In the genomic region with DNA sequence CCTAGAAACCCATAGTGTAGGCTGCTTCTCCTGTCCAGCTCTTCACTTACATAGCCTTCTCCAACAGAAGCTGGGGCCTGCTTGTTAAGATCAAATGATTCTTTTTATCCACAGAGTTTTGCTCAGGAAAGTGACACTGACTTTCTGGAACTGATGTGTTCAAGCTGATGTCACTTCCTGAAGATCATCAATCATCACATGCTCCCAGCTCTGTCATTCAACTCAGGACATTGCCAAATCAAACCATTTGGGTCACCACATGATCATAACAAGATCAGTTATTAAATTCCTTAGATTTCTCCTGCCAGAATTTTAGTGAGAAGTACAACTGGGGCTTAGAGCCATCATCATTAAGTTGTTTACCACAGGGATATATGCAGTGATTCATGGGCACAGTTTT, we compare ENCODE assay signal across 25 cellular contexts. TPM values are rescaled to one million over a fixed set of nuclear protein-coding genes. Genes with fewer than 3 reads are reported as not detected.
"Had no signal": no experiment of that assay in that cellular context is flagged by ENCODE, and none has a peak within 500 bp of the region (broad histone marks: within the 10 kb centered on the region; RNA-seq: fewer than 3 reads in every experiment).

No MANE protein-coding gene starts in this region.

- H3K9ac ChIP-seq: parathyroid adenoma had no signal

- ATAC-seq: heart right ventricle; left colon; left ventricle myocardium superior; psoas muscle; right lobe of liver; stimulated activated naive B cell treated with anti-CD40 and anti-IgM and Interleukin-4, amounts not matched to agents 10 μg/mL and 1 μg/mL and 100 μg/mL, for 72 hours had no signal

- H2AFZ ChIP-seq: parathyroid adenoma had no signal

- H3K27ac ChIP-seq: dorsolateral prefrontal cortex, heart right ventricle, parathyroid adenoma, psoas muscle, right lobe of liver, spleen, stomach had no signal

- H3K36me3 ChIP-seq: heart right ventricle, right lobe of liver, spleen, stomach had no signal

- H3K79me2 ChIP-seq: parathyroid adenoma had no signal

- DNase-seq: cortex of kidney; dorsolateral prefrontal cortex; effector CD8-positive, alpha-beta T cell; heart right ventricle; kidney; left colon; left ventricle myocardium superior; mesendoderm; naive B cell; occipital lobe; psoas muscle; retina; right lobe of liver; spleen; stimulated activated CD4-positive, alpha-beta T cell treated with anti-CD3 and anti-CD28 coated beads, Interleukin-15, amount 100 ng/mL, for 24 hours; stimulated activated CD4-positive, alpha-beta T cell treated with anti-CD3 and anti-CD28 coated beads, Interleukin-1b, Interleukin-23, amount 100 ng/mL, for 48 hours; stimulated activated CD4-positive, alpha-beta T cell treated with anti-CD3 and anti-CD28 coated beads, Interleukin-4, amount 100 ng/mL, for 4 hours; stimulated activated naive B cell treated with anti-CD40 and anti-IgM and Interleukin-4, amounts not matched to agents 10 μg/mL and 1 μg/mL and 100 μg/mL, for 72 hours; stomach; trophoblast cell had no signal

- H3K27me3 ChIP-seq: dorsolateral prefrontal cortex, heart right ventricle, right lobe of liver, spleen, stomach had no signal

- H3K9me3 ChIP-seq: psoas muscle, right lobe of liver, stomach had no signal

- H3K4me3 ChIP-seq: dorsolateral prefrontal cortex, heart right ventricle, psoas muscle, right lobe of liver, spleen, stomach had no signal

- H3K4me1 ChIP-seq: heart right ventricle, parathyroid adenoma, psoas muscle, right lobe of liver, spleen, stomach had no signal

RNA-seq across cellular contexts. Expression of gene GLRA3, which starts 39.4 kb away (rescaled TPM):
- total RNA-seq: chondrocyte, heart right ventricle, kidney, left colon, left ventricle myocardium superior, lung microvascular endothelial cell, right lobe of liver, skeletal muscle tissue had no signal
- polyA plus RNA-seq: esophagus, heart right ventricle had no signal
